Comparison of ENCODE assay signal across 12 cellular contexts in the genomic region with DNA sequence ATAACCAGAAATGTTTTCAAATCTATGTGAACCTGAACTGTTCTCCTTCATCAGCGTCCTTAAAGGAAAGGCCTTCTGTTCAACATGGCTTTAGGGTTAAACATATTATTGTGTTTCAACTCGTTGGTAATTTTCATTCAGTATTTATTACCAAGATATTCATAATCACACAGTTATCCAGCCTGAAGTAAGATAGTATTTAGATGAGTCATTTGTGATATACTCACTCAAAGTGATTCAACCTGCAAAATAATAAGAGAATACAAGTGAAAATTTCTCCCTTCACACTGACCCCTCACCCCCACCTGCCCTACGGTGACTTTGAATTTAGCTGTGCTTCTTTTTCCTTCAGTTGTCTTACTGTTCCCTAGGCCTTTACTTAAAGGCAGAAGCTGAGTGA. TPM values are rescaled to one million over a fixed set of nuclear protein-coding genes. Genes with fewer than 3 reads are reported as not detected.
DNase-seq lines count a peak whose midpoint lies in the region; ATAC-seq and TF ChIP-seq lines count a peak whose summit lies in the region.
"Had no signal": no experiment of that assay in that cellular context is flagged by ENCODE, and none has a peak within 500 bp of the region (broad histone marks: within the 10 kb centered on the region; RNA-seq: fewer than 3 reads in every experiment).

No MANE protein-coding gene starts in this region.

- no peaks in the 10 kb centered on the region for H3K9me3 ChIP-seq in CD4-positive, alpha-beta T cell (ENCODE audit: control insufficient read depth, low read length)
- no peaks in the 10 kb centered on the region for H3K9me3 ChIP-seq in IMR-90 (ENCODE audit: control insufficient read depth, insufficient read depth, low read length)
- H3K9me3 ChIP-seq: SJSA1, tibial artery had no signal

- no peaks in the 10 kb centered on the region for H3K27me3 Mint-ChIP-seq in CD4-positive, alpha-beta T cell
- H3K27me3 Mint-ChIP-seq in naive B cell: no peaks in the 10 kb centered on the region

- no peak for DNase-seq in CD4-positive, alpha-beta T cell
- DNase-seq in IMR-90 (peak; percentile 55), amniotic epithelial cell (ENCODE audit: low read depth) (peak; percentile 35), naive B cell (no peak), NCI-H1048 (lab: John Stamatoyannopoulos, UW) (no peak), NCI-H1105 (lab: John Stamatoyannopoulos, UW) (no peak), AG08395 (ENCODE audit: low spot score) (no peak)
- DNase-seq: NCI-H345; stimulated activated CD4-positive, alpha-beta T cell treated with anti-CD3 and anti-CD28 coated beads, Interleukin-4, amount 100 ng/mL, for 4 hours had no signal

- TF ChIP-seq CTCF in CD4-positive, alpha-beta T cell (IDR thresholded peaks at IDR 0.05): no peak
- no peak for TF ChIP-seq CTCF in IMR-90 (conservative IDR thresholded peaks at IDR 0.05; ENCODE audit: low read depth, low read length)

- BruUV-seq in IMR-90 (replicated peaks; lab: Mats Ljungman, UMichigan): no TSS peak

- in situ Hi-C loops in IMR-90 (cut with MboI; ENCODE audit: low sequenced_read_pairs): no loop called here

- H3K36me3 Mint-ChIP-seq in CD4-positive, alpha-beta T cell (ENCODE audit: low read depth): peaks cover 68% of the 10 kb centered on the region
- H3K36me3 Mint-ChIP-seq in naive B cell: peaks cover 0 to 10% of the 10 kb centered on the region in 2 donors

- no peaks in the 10 kb centered on the region for H3K9me3 Mint-ChIP-seq in CD4-positive, alpha-beta T cell
- no peaks in the 10 kb centered on the region for H3K9me3 Mint-ChIP-seq in naive B cell

- peak overlapping the region; percentile 87 for H3K27ac Mint-ChIP-seq in CD4-positive, alpha-beta T cell
- H3K27ac Mint-ChIP-seq in naive B cell: peak overlapping the region in 5 of 6 donors; percentile 1 to 95 (median 79)

- H2AFZ ChIP-seq in IMR-90 (replicated peaks; ENCODE audit: low read length, poor library complexity): no peak overlapping the region

- H4K5ac ChIP-seq in IMR-90 (ENCODE audit: low read depth, low read length): no peak overlapping the region

- no peak overlapping the region for H3K4ac ChIP-seq in IMR-90 (ENCODE audit: low read depth, low read length)

- H3K79me1 ChIP-seq in IMR-90 (ENCODE audit: low read depth in 1 of 2, low read length in 2 of 2): peaks cover 18 to 21% of the 10 kb centered on the region in 2 experiments; a peak in 3 of 4 replicates

- H3K9me1 ChIP-seq in IMR-90 (ENCODE audit: insufficient read depth, low read length): no peaks in the 10 kb centered on the region; the same call in 1 of the 2 replicates

- CTCF ChIA-PET in CD4-positive, alpha-beta T cell (lab: Charles Lee): interaction anchor here (0.7 to 1.8 kb wide), 7 partner anchors 61 to 361 kb away, joined by 3 to 10 read pairs (median 6); no protein-coding TSS in a partner anchor
- CTCF ChIA-PET in IMR-90 (lab: Yijun Ruan, JAX): interaction anchor here (0.7 to 1.1 kb wide), 2 partner anchors 57 to 534 kb away, joined by 5 to 6 read pairs; no protein-coding TSS in a partner anchor

- H3K4me3 ChIP-seq in IMR-90 (ENCODE audit: insufficient read depth, low read depth, low read length): no peak overlapping the region
- H3K4me3 ChIP-seq: SJSA1, tibial artery had no signal

- peak overlapping the region; percentile 75; the same call in 1 of the 2 replicates for H3K4me2 ChIP-seq in IMR-90 (ENCODE audit: low read depth, low read length)

- H3K9ac ChIP-seq in IMR-90 (ENCODE audit: low read depth, low read length): no peak overlapping the region

- H3K14ac ChIP-seq in IMR-90 (replicated peaks; ENCODE audit: low read depth, low read length): no peak overlapping the region

- no peak for TF ChIP-seq POLR2A in IMR-90 (IDR thresholded peaks at IDR 0.05; ENCODE audit: low read depth, low read length)

- H2BK120ac ChIP-seq in IMR-90 (ENCODE audit: low read depth, low read length): no peak overlapping the region

- WGBS in IMR-90 (ENCODE audit: extremely low coverage in 2 of 2, insufficient read length in 1 of 2), 2 experiments: no CpG with 5 or more reads among the region's 3 CpGs

- H3K36me3 ChIP-seq in IMR-90 (ENCODE audit: control insufficient read depth, insufficient read depth, low read length): peaks cover 6% of the 10 kb centered on the region

- no peak overlapping the region for H4K91ac ChIP-seq in IMR-90 (ENCODE audit: insufficient read depth, low read depth, low read length)

- no peak overlapping the region for H2AK5ac ChIP-seq in IMR-90 (ENCODE audit: low read depth, low read length)

- no peak for TF ChIP-seq RAD21 in IMR-90 (IDR thresholded peaks at IDR 0.05; ENCODE audit: low read length)

- peak overlapping the region; percentile 69 for H2BK5ac ChIP-seq in IMR-90 (ENCODE audit: low read depth, low read length, poor library complexity, severe bottlenecking)

- no peak overlapping the region for H3K56ac ChIP-seq in IMR-90 (ENCODE audit: extremely low read depth, insufficient read depth, low read length)

- peak overlapping the region; percentile 99 for H3K27ac ChIP-seq in CD4-positive, alpha-beta T cell (ENCODE audit: low read depth, low read length)
- no peak overlapping the region for H3K27ac ChIP-seq in IMR-90 (ENCODE audit: insufficient read depth, low read length)
- H3K27ac ChIP-seq: SJSA1, tibial artery had no signal

- POLR2A ChIA-PET in CD4-positive, alpha-beta T cell (lab: Charles Lee): interaction anchor here (0.6 to 10.1 kb wide), 16 partner anchors 8 to 390 kb away, joined by 3 to 167 read pairs (median 5); a partner anchor contains a TSS
- POLR2A ChIA-PET in IMR-90 (lab: Charles Lee; ENCODE audit: unreplicated experiment): no interaction called here

- intact Hi-C loops in CD4-positive, alpha-beta T cell (cut with DNase I, micrococcal nuclease): loop anchor here (5.0 to 10.0 kb wide), 8 partner anchors 37 to 718 kb away; a partner anchor contains a TSS
- intact Hi-C loops in IMR-90 (cut with micrococcal nuclease): loop anchor here (5.0 to 10.0 kb wide), 4 partner anchors 42 to 590 kb away; a partner anchor contains a TSS

- H3K18ac ChIP-seq in IMR-90 (ENCODE audit: low read depth, low read length): no peak overlapping the region

- peak overlapping the region; percentile 99 for H3K4me3 Mint-ChIP-seq in CD4-positive, alpha-beta T cell
- H3K4me3 Mint-ChIP-seq in naive B cell: peak overlapping the region in 6 of 8 donors; percentile 2 to 98 (median 34)

- H3K4me1 ChIP-seq in IMR-90 (ENCODE audit: control insufficient read depth, insufficient read depth, low read length): peaks cover 9% of the 10 kb centered on the region

- H4K8ac ChIP-seq in IMR-90 (ENCODE audit: low read depth in 2 of 2, low read length in 2 of 2): no peak overlapping the region

- no peaks in the 10 kb centered on the region for H4K20me1 ChIP-seq in IMR-90 (ENCODE audit: insufficient read depth, low read length)

- H3K27me3 ChIP-seq in CD4-positive, alpha-beta T cell (ENCODE audit: control insufficient read depth, insufficient read depth, low read length): no peaks in the 10 kb centered on the region
- no peaks in the 10 kb centered on the region for H3K27me3 ChIP-seq in IMR-90 (ENCODE audit: control insufficient read depth, insufficient read depth, low read length)
- H3K27me3 ChIP-seq: SJSA1, tibial artery had no signal

- dilution Hi-C loops in IMR-90 (cut with HindIII; ENCODE audit: low sequenced_read_pairs, unreplicated experiment): no loop called here

- H3K23ac ChIP-seq in IMR-90 (ENCODE audit: low read depth, low read length): 0 out of 2 replicates have a peak overlapping the region, but pooled peaks have one; percentile 63

- no peak for ATAC-seq in CD4-positive, alpha-beta T cell (ENCODE audit: poor library complexity)
- ATAC-seq in IMR-90 (ENCODE audit: low read depth): no peak
- no peak for ATAC-seq in naive B cell (ENCODE audit: low read depth in 2 of 2)
- no peak for ATAC-seq in GM21526 (IDR thresholded peaks at IDR 0.05; ENCODE audit: low FRiP score, unreplicated experiment)

- H2AK9ac ChIP-seq in IMR-90 (replicated peaks; ENCODE audit: low read depth, low read length, poor library complexity): no peak overlapping the region

- no peak overlapping the region for H2BK15ac ChIP-seq in IMR-90 (ENCODE audit: low read depth, low read length)

- H3K4me1 Mint-ChIP-seq in CD4-positive, alpha-beta T cell (ENCODE audit: low read depth): peaks cover 72% of the 10 kb centered on the region
- H3K4me1 Mint-ChIP-seq in naive B cell: peaks cover 55 to 63% (median 56%) of the 10 kb centered on the region in 3 donors

- H2BK20ac ChIP-seq in IMR-90 (ENCODE audit: low read depth, low read length): no peak overlapping the region

TF ChIP-seq in IMR-90, 13 proteins besides CTCF, POLR2A, EP300 and RAD21:
- TF ChIP-seq FOS (IDR thresholded peaks at IDR 0.05; ENCODE audit: low read depth, low read length): peak; percentile 67
- TF ChIP-seq, protein P1, sequence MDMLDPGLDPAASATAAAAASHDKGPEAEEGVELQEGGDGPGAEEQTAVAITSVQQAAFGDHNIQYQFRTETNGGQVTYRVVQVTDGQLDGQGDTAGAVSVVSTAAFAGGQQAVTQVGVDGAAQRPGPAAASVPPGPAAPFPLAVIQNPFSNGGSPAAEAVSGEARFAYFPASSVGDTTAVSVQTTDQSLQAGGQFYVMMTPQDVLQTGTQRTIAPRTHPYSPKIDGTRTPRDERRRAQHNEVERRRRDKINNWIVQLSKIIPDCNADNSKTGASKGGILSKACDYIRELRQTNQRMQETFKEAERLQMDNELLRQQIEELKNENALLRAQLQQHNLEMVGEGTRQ (IDR thresholded peaks at IDR 0.05; ENCODE audit: low read depth, low read length): no peak
- TF ChIP-seq CEBPB (IDR thresholded peaks at IDR 0.05; ENCODE audit: low read depth, low read length): no peak
- no peak for TF ChIP-seq MAZ (IDR thresholded peaks at IDR 0.05; ENCODE audit: borderline replicate concordance, low read depth, low read length)

RNA-seq across cellular contexts. Expression of a gene that starts 3.0 kb away (rescaled TPM):
- total RNA-seq in CD4-positive, alpha-beta T cell: 100 to 1,000 TPM; 360 to 373 TPM
- total RNA-seq in IMR-90 (2012; rRNA removed): 37.3 and 50.8 TPM in 2 replicates
- polyA plus RNA-seq in IMR-90 (2012; rRNA removed) (12.9 and 16.2 TPM in 2 replicates), naive B cell (ENCODE audit: low read depth in 6 of 6) (10 to 100 TPM; 65.4 to 89.0 (median 75.8) TPM)
- polyA plus RNA-seq in IMR-90 (2012; cell fraction: cytosol; rRNA removed): 3.3 and 6.1 TPM in 2 replicates
- 2.9 and 16.3 TPM in 2 replicates for polyA plus RNA-seq in IMR-90 (2012; cell fraction: nucleus; rRNA removed; ENCODE audit: low replicate concordance)

RNA-seq across cellular contexts. Expression of a gene that starts 51.5 kb away (rescaled TPM):
- 1 to 10 TPM; 4.5 to 5.3 TPM for total RNA-seq in CD4-positive, alpha-beta T cell
- not detected in 2 replicates for total RNA-seq in IMR-90 (2012; rRNA removed)
- polyA plus RNA-seq in IMR-90 (2012; rRNA removed) (not detected in 2 replicates), naive B cell (ENCODE audit: low read depth in 6 of 6) (under 1 TPM in 4 of 6 donors, not detected in 2; 0.07 to 0.25 (median 0.16) TPM)
- not detected in 2 replicates for polyA plus RNA-seq in IMR-90 (2012; cell fraction: cytosol; rRNA removed)
- polyA plus RNA-seq in IMR-90 (2012; cell fraction: nucleus; rRNA removed; ENCODE audit: low replicate concordance): 0.01 TPM in 1 of 2 replicates, not detected in the other

Comparison
In these comparisons a context has a peak if more than half of its experiments do, and no peak if none do; other contexts are left out.
1. DNase-seq: peak in IMR-90 (single experiment) and amniotic epithelial cell (single experiment); none in CD4-positive, alpha-beta T cell (0 of 10), naive B cell (single experiment), NCI-H1048 (single experiment), NCI-H1105 (single experiment) and AG08395 (single experiment).